1 cellular context compared by ENCODE assay signal in the genomic region with DNA sequence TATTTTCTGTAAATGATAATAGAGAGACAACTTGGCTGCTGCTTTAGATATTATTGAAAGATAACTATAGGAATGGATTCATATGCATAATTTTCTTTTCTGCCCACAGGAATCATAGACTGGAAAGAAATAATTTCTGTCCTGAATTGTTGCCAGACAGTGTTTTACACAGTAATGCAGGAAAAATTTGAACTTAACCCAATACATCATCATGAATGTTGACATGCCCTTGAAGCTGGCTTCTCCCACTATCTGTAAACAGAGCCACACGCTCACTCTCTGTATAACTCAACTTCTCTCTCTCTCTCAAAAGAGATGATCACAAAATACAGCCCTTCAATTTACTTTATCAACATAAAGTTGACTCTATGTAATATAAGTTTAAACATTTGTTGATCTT.
A peak's percentile ranks its signal among the peaks of the same experiment; 100 is the strongest.
TF ChIP-seq lines count a peak whose summit lies in the region.

No MANE protein-coding gene starts in this region.

TF ChIP-seq in HepG2, 621 proteins besides CTCF, POLR2A, EP300 and RAD21 (continued from another document and continues in another):
- TF ChIP-seq, protein P1, sequence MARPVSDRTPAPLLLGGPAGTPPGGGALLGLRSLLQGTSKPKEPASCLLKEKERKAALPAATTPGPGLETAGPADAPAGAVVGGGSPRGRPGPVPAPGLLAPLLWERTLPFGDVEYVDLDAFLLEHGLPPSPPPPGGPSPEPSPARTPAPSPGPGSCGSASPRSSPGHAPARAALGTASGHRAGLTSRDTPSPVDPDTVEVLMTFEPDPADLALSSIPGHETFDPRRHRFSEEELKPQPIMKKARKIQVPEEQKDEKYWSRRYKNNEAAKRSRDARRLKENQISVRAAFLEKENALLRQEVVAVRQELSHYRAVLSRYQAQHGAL (CRISPR knock-in tag; IDR thresholded peaks at IDR 0.05; ENCODE audit: not compliant biosample characterization), result no peak
- TF ChIP-seq SKI (IDR thresholded peaks at IDR 0.05; ENCODE audit: partially characterized antibody) (peak; percentile 30), ZNF652 (CRISPR knock-in tag; IDR thresholded peaks at IDR 0.05; ENCODE audit: borderline replicate concordance, low read depth) (no peak), FOSL2 (CRISPR knock-in tag; IDR thresholded peaks at IDR 0.05) (peak; percentile 75), ZNF644 (CRISPR knock-in tag; IDR thresholded peaks at IDR 0.05; ENCODE audit: low read depth) (0 out of 2 replicates have a peak, but pooled peaks have one; percentile 23), JARID2 (CRISPR knock-in tag; IDR thresholded peaks at IDR 0.05; ENCODE audit: insufficient replicate concordance) (no peak), FOXA1 (IDR thresholded peaks at IDR 0.05) (no peak), FOXA1 (CRISPR knock-in tag; IDR thresholded peaks at IDR 0.05) (peak; percentile 84), ETV6 (CRISPR knock-in tag; conservative IDR thresholded peaks at IDR 0.05) (no peak), FOXP1 (IDR thresholded peaks at IDR 0.05) (no peak), FOXP1 (CRISPR knock-in tag; IDR thresholded peaks at IDR 0.05) (peak; percentile 61; the same call in 1 of the 2 replicates), XRCC5 (optimal IDR thresholded peaks at IDR 0.05; ENCODE audit: low read length) (no peak), HNRNPH1 (optimal IDR thresholded peaks at IDR 0.05; ENCODE audit: low read depth, low read length) (no peak), NR2F2 (IDR thresholded peaks at IDR 0.05; ENCODE audit: borderline replicate concordance, low read depth) (no peak), FOXK2 (IDR thresholded peaks at IDR 0.05) (no peak), ZNF775 (CRISPR knock-in tag; IDR thresholded peaks at IDR 0.05; ENCODE audit: borderline replicate concordance) (peak; percentile 97), ZMYM3 (CRISPR knock-in tag; IDR thresholded peaks at IDR 0.05) (no peak), HCFC1 (IDR thresholded peaks at IDR 0.05; ENCODE audit: low read depth, low read length) (no peak), POLR2AphosphoS2 (IDR thresholded peaks at IDR 0.05; ENCODE audit: low read depth, low read length) (no peak), TBL1XR1 (IDR thresholded peaks at IDR 0.05; ENCODE audit: borderline replicate concordance, low read length, partially characterized antibody) (peak; percentile 74), KMT2B (CRISPR knock-in tag; IDR thresholded peaks at IDR 0.05) (no peak), CEBPG (CRISPR knock-in tag; IDR thresholded peaks at IDR 0.05) (no peak), RARA (CRISPR knock-in tag; IDR thresholded peaks at IDR 0.05) (peak; percentile 81), ZNF761 (CRISPR knock-in tag; conservative IDR thresholded peaks at IDR 0.05) (no peak), FLYWCH1 (CRISPR knock-in tag; IDR thresholded peaks at IDR 0.05) (no peak), SIN3A (IDR thresholded peaks at IDR 0.05; ENCODE audit: borderline replicate concordance, low read depth, low read length) (no peak), FOXA3 (CRISPR knock-in tag; IDR thresholded peaks at IDR 0.05) (peak; percentile 78), MED1 (CRISPR knock-in tag; IDR thresholded peaks at IDR 0.05) (no peak), NCOA2 (CRISPR knock-in tag; IDR thresholded peaks at IDR 0.05) (0 out of 2 replicates have a peak, but pooled peaks have one; percentile 12), SETDB1 (CRISPR knock-in tag; IDR thresholded peaks at IDR 0.05; ENCODE audit: borderline replicate concordance) (no peak), TCF7 (IDR thresholded peaks at IDR 0.05; ENCODE audit: low read depth) (0 out of 2 replicates have a peak, but pooled peaks have one; percentile 20), SIN3B (IDR thresholded peaks at IDR 0.05; ENCODE audit: low read length) (no peak), NR2F6 (IDR thresholded peaks at IDR 0.05) (no peak), NR2F6 (CRISPR knock-in tag; IDR thresholded peaks at IDR 0.05) (0 out of 2 replicates have a peak, but pooled peaks have one; percentile 12), TRIM24 (CRISPR knock-in tag; IDR thresholded peaks at IDR 0.05) (no peak), FOXO1 (CRISPR knock-in tag; IDR thresholded peaks at IDR 0.05) (peak; percentile 49; the same call in 1 of the 2 replicates), MBD4 (IDR thresholded peaks at IDR 0.05; ENCODE audit: borderline replicate concordance, low read length) (no peak; the same call in 1 of the 2 replicates)
- TF ChIP-seq, protein P2, sequence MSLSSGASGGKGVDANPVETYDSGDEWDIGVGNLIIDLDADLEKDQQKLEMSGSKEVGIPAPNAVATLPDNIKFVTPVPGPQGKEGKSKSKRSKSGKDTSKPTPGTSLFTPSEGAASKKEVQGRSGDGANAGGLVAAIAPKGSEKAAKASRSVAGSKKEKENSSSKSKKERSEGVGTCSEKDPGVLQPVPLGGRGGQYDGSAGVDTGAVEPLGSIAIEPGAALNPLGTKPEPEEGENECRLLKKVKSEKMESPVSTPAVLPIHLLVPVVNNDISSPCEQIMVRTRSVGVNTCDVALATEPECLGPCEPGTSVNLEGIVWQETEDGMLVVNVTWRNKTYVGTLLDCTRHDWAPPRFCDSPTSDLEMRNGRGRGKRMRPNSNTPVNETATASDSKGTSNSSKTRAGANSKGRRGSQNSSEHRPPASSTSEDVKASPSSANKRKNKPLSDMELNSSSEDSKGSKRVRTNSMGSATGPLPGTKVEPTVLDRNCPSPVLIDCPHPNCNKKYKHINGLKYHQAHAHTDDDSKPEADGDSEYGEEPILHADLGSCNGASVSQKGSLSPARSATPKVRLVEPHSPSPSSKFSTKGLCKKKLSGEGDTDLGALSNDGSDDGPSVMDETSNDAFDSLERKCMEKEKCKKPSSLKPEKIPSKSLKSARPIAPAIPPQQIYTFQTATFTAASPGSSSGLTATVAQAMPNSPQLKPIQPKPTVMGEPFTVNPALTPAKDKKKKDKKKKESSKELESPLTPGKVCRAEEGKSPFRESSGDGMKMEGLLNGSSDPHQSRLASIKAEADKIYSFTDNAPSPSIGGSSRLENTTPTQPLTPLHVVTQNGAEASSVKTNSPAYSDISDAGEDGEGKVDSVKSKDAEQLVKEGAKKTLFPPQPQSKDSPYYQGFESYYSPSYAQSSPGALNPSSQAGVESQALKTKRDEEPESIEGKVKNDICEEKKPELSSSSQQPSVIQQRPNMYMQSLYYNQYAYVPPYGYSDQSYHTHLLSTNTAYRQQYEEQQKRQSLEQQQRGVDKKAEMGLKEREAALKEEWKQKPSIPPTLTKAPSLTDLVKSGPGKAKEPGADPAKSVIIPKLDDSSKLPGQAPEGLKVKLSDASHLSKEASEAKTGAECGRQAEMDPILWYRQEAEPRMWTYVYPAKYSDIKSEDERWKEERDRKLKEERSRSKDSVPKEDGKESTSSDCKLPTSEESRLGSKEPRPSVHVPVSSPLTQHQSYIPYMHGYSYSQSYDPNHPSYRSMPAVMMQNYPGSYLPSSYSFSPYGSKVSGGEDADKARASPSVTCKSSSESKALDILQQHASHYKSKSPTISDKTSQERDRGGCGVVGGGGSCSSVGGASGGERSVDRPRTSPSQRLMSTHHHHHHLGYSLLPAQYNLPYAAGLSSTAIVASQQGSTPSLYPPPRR (CRISPR knock-in tag; IDR thresholded peaks at IDR 0.05; ENCODE audit: borderline replicate concordance), result no peak
- TF ChIP-seq, protein P3, sequence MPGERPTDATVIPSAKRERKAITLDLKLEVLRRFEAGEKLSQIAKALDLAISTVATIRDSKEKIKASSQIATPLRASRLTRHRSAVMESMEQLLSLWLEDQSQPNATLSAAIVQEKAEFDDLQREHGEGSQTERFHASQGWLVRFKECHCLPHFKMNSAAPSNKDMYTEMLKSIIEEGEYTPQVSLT (CRISPR knock-in tag; IDR thresholded peaks at IDR 0.05; ENCODE audit: borderline replicate concordance, low read depth), result no peak
- TF ChIP-seq, protein P4, sequence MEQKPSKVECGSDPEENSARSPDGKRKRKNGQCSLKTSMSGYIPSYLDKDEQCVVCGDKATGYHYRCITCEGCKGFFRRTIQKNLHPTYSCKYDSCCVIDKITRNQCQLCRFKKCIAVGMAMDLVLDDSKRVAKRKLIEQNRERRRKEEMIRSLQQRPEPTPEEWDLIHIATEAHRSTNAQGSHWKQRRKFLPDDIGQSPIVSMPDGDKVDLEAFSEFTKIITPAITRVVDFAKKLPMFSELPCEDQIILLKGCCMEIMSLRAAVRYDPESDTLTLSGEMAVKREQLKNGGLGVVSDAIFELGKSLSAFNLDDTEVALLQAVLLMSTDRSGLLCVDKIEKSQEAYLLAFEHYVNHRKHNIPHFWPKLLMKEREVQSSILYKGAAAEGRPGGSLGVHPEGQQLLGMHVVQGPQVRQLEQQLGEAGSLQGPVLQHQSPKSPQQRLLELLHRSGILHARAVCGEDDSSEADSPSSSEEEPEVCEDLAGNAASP (CRISPR knock-in tag; IDR thresholded peaks at IDR 0.05; ENCODE audit: borderline replicate concordance), result no peak
- TF ChIP-seq, protein P5, sequence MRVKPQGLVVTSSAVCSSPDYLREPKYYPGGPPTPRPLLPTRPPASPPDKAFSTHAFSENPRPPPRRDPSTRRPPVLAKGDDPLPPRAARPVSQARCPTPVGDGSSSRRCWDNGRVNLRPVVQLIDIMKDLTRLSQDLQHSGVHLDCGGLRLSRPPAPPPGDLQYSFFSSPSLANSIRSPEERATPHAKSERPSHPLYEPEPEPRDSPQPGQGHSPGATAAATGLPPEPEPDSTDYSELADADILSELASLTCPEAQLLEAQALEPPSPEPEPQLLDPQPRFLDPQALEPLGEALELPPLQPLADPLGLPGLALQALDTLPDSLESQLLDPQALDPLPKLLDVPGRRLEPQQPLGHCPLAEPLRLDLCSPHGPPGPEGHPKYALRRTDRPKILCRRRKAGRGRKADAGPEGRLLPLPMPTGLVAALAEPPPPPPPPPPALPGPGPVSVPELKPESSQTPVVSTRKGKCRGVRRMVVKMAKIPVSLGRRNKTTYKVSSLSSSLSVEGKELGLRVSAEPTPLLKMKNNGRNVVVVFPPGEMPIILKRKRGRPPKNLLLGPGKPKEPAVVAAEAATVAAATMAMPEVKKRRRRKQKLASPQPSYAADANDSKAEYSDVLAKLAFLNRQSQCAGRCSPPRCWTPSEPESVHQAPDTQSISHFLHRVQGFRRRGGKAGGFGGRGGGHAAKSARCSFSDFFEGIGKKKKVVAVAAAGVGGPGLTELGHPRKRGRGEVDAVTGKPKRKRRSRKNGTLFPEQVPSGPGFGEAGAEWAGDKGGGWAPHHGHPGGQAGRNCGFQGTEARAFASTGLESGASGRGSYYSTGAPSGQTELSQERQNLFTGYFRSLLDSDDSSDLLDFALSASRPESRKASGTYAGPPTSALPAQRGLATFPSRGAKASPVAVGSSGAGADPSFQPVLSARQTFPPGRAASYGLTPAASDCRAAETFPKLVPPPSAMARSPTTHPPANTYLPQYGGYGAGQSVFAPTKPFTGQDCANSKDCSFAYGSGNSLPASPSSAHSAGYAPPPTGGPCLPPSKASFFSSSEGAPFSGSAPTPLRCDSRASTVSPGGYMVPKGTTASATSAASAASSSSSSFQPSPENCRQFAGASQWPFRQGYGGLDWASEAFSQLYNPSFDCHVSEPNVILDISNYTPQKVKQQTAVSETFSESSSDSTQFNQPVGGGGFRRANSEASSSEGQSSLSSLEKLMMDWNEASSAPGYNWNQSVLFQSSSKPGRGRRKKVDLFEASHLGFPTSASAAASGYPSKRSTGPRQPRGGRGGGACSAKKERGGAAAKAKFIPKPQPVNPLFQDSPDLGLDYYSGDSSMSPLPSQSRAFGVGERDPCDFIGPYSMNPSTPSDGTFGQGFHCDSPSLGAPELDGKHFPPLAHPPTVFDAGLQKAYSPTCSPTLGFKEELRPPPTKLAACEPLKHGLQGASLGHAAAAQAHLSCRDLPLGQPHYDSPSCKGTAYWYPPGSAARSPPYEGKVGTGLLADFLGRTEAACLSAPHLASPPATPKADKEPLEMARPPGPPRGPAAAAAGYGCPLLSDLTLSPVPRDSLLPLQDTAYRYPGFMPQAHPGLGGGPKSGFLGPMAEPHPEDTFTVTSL (CRISPR knock-in tag; IDR thresholded peaks at IDR 0.05; ENCODE audit: borderline replicate concordance), result peak; percentile 54; the same call in 1 of the 2 replicates
- TF ChIP-seq, protein P6, sequence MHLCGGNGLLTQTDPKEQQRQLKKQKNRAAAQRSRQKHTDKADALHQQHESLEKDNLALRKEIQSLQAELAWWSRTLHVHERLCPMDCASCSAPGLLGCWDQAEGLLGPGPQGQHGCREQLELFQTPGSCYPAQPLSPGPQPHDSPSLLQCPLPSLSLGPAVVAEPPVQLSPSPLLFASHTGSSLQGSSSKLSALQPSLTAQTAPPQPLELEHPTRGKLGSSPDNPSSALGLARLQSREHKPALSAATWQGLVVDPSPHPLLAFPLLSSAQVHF (CRISPR knock-in tag; IDR thresholded peaks at IDR 0.05), result no peak
- TF ChIP-seq, protein P7, sequence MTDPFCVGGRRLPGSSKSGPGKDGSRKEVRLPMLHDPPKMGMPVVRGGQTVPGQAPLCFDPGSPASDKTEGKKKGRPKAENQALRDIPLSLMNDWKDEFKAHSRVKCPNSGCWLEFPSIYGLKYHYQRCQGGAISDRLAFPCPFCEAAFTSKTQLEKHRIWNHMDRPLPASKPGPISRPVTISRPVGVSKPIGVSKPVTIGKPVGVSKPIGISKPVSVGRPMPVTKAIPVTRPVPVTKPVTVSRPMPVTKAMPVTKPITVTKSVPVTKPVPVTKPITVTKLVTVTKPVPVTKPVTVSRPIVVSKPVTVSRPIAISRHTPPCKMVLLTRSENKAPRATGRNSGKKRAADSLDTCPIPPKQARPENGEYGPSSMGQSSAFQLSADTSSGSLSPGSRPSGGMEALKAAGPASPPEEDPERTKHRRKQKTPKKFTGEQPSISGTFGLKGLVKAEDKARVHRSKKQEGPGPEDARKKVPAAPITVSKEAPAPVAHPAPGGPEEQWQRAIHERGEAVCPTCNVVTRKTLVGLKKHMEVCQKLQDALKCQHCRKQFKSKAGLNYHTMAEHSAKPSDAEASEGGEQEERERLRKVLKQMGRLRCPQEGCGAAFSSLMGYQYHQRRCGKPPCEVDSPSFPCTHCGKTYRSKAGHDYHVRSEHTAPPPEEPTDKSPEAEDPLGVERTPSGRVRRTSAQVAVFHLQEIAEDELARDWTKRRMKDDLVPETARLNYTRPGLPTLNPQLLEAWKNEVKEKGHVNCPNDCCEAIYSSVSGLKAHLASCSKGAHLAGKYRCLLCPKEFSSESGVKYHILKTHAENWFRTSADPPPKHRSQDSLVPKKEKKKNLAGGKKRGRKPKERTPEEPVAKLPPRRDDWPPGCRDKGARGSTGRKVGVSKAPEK (CRISPR knock-in tag; IDR thresholded peaks at IDR 0.05; ENCODE audit: borderline replicate concordance), result no peak
- TF ChIP-seq, protein P8, sequence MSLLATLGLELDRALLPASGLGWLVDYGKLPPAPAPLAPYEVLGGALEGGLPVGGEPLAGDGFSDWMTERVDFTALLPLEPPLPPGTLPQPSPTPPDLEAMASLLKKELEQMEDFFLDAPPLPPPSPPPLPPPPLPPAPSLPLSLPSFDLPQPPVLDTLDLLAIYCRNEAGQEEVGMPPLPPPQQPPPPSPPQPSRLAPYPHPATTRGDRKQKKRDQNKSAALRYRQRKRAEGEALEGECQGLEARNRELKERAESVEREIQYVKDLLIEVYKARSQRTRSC (CRISPR knock-in tag; IDR thresholded peaks at IDR 0.05; ENCODE audit: low read depth), result no peak
- TF ChIP-seq, protein P9, sequence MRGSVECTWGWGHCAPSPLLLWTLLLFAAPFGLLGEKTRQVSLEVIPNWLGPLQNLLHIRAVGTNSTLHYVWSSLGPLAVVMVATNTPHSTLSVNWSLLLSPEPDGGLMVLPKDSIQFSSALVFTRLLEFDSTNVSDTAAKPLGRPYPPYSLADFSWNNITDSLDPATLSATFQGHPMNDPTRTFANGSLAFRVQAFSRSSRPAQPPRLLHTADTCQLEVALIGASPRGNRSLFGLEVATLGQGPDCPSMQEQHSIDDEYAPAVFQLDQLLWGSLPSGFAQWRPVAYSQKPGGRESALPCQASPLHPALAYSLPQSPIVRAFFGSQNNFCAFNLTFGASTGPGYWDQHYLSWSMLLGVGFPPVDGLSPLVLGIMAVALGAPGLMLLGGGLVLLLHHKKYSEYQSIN (CRISPR knock-in tag; IDR thresholded peaks at IDR 0.05; ENCODE audit: borderline replicate concordance), result no peak
